ENCODE assay signal across 8 cellular contexts in genomic region chr10:124728071-124728829, GRCh38. TPM values are rescaled to one million over a fixed set of nuclear protein-coding genes. Genes with fewer than 3 reads are reported as not detected.
A peak's percentile ranks its signal among the peaks of the same experiment; 100 is the strongest.
DNase-seq lines count a peak whose midpoint lies in the region; ATAC-seq and TF ChIP-seq lines count a peak whose summit lies in the region.

No MANE protein-coding gene starts in this region.

- H3K9me3 ChIP-seq in HEK293 (ENCODE audit: control insufficient read depth, insufficient read depth, low read depth, low read length), result no peaks in the 10 kb centered on the region
- no peaks in the 10 kb centered on the region for H3K9me3 ChIP-seq in right atrium auricular region

- TF ChIP-seq CTCF in HEK293 (tag by site-specific recombination; IDR thresholded peaks at IDR 0.05), result no peak
- no peak for TF ChIP-seq CTCF in right atrium auricular region (IDR thresholded peaks at IDR 0.05)
- TF ChIP-seq CTCF in GM13976 (IDR thresholded peaks at IDR 0.05; ENCODE audit: borderline replicate concordance, control extremely low read depth, extremely low read depth, insufficient read depth, missing control alignments), result no peak

- peak; percentile 39 for DNase-seq in activated CD4-positive, CD25-positive, alpha-beta regulatory T cell treated with anti-CD3 and anti-CD28 coated beads, Interleukin-2, amount 50 U/mL, for 72 hours
- DNase-seq in right atrium auricular region (ENCODE audit: low spot score) (no peak), GM13976 (ENCODE audit: low spot score) (no peak)
- DNase-seq in stimulated activated CD8-positive, alpha-beta memory T cell treated with anti-CD3 and anti-CD28 coated beads, Interleukin-4, amount 100 ng/mL, for 48 hours, result peak; percentile 48

- H3K36me3 ChIP-seq in HEK293 (ENCODE audit: control insufficient read depth in 2 of 2, insufficient read depth in 1 of 2, low read length in 2 of 2) (peaks cover 0 to 48% of the 10 kb centered on the region in 2 experiments; a peak in 1 of 3 replicates), right atrium auricular region (no peaks in the 10 kb centered on the region)

- H3K27ac ChIP-seq in HEK293 (ENCODE audit: extremely low read depth, low read depth, low read length) (no peak overlapping the region), right atrium auricular region (peak overlapping the region; percentile 66 to 80)

- CTCF ChIA-PET in HEK293 (lab: Yijun Ruan, JAX), result interaction anchor here (1.2 to 1.3 kb wide), 2 partner anchors 13 to 40 kb away, joined by 3 read pairs; no protein-coding TSS in a partner anchor

- no peak for ATAC-seq in GM18519 (IDR thresholded peaks at IDR 0.05; ENCODE audit: low FRiP score, unreplicated experiment)
- no peak for ATAC-seq in GM21526 (IDR thresholded peaks at IDR 0.05; ENCODE audit: low FRiP score, unreplicated experiment)
- no peak for ATAC-seq in HG02840 (IDR thresholded peaks at IDR 0.05; ENCODE audit: low FRiP score, unreplicated experiment)

- no peaks in the 10 kb centered on the region for H3K4me1 ChIP-seq in HEK293 (ENCODE audit: control insufficient read depth, insufficient read depth, low read length)
- H3K4me1 ChIP-seq in right atrium auricular region, result peaks cover 0 to 100% of the 10 kb centered on the region in 2 donors

- POLR2A ChIA-PET in HEK293 (lab: Yijun Ruan, JAX), result no interaction called here

- no peaks in the 10 kb centered on the region for H3K27me3 ChIP-seq in right atrium auricular region

- in situ Hi-C loops in GM13976 (cut with MboI; ENCODE audit: low sequenced_read_pairs, unreplicated experiment), result no loop called here

- H3K4me3 ChIP-seq in HEK293 (ENCODE audit: low read depth, low read length) (no peak overlapping the region), right atrium auricular region (no peak overlapping the region)

TF ChIP-seq in HEK293, 187 proteins besides CTCF, POLR2A, EP300 and RAD21:
- TF ChIP-seq ZIC2 (tag by site-specific recombination; IDR thresholded peaks at IDR 0.05) (peak; percentile 43; the same call in 1 of the 2 replicates), ZNF292 (tag by site-specific recombination; IDR thresholded peaks at IDR 0.05; ENCODE audit: borderline replicate concordance, low read depth) (no peak), ZFHX2 (tag by site-specific recombination; conservative IDR thresholded peaks at IDR 0.05) (peak; percentile 72), EGR2 (tag by site-specific recombination; IDR thresholded peaks at IDR 0.05; ENCODE audit: low read depth) (peak; percentile 67), ZBTB21 (tag by site-specific recombination; IDR thresholded peaks at IDR 0.05) (no peak), REST (tag by site-specific recombination; IDR thresholded peaks at IDR 0.05) (no peak), ZNF513 (tag by site-specific recombination; IDR thresholded peaks at IDR 0.05) (no peak), PRDM4 (tag by site-specific recombination; IDR thresholded peaks at IDR 0.05) (no peak)
TF ChIP-seq in HEK293: peak in this region for 3.

RNA-seq across cellular contexts. Expression of gene FAM53B, which starts 15.9 kb away (rescaled TPM):
- 10 to 100 TPM; 30.3 to 31.1 TPM for total RNA-seq in right atrium auricular region

Comparison
In these comparisons a context has a peak if more than half of its experiments do, and no peak if none do; other contexts are left out.
1. DNase-seq: peak in activated CD4-positive, CD25-positive, alpha-beta regulatory T cell treated with anti-CD3 and anti-CD28 coated beads, Interleukin-2, amount 50 U/mL, for 72 hours (single experiment) and stimulated activated CD8-positive, alpha-beta memory T cell treated with anti-CD3 and anti-CD28 coated beads, Interleukin-4, amount 100 ng/mL, for 48 hours (single experiment); none in right atrium auricular region (single experiment) and GM13976 (single experiment).